16 cellular contexts compared by ENCODE assay signal in genomic region chr1:221576268-221576667, GRCh38.
A peak's percentile ranks its signal among the peaks of the same experiment; 100 is the strongest.
DNase-seq lines count a peak whose midpoint lies in the region; ATAC-seq lines count a peak whose summit lies in the region.
"Had no signal": no experiment of that assay in that cellular context is flagged by ENCODE, and none has a peak within 500 bp of the region (broad histone marks: within the 10 kb centered on the region; RNA-seq: fewer than 3 reads in every experiment).

No MANE protein-coding gene starts in this region.

- intact Hi-C loops in aorta (cut with DNase I) = no loop called here

- H3K4me3 ChIP-seq in aorta (ENCODE audit: low read length in 2 of 2) = no peak overlapping the region
- H3K4me3 ChIP-seq: adrenal gland; BLaER1 treated with 17β-estradiol and CSF1 and Interleukin-3, amounts not matched to agents 10 nM and 100 nM; right lobe of liver had no signal

- in situ Hi-C loops in Caki2 (cut with HindIII; ENCODE audit: low pct_unique_long_range_greater_than_20kb, low sequenced_read_pairs) = no loop called here

- no peaks in the 10 kb centered on the region for H3K4me1 ChIP-seq in aorta (ENCODE audit: control insufficient read depth in 1 of 2, insufficient read depth in 2 of 2, low read length in 2 of 2)
- H3K4me1 ChIP-seq: adrenal gland; BLaER1 treated with 17β-estradiol and CSF1 and Interleukin-3, amounts not matched to agents 10 nM and 100 nM; right lobe of liver had no signal

- no peak overlapping the region for H3K27ac ChIP-seq in aorta (ENCODE audit: low read depth in 1 of 2, low read length in 2 of 2)
- H3K27ac ChIP-seq: adrenal gland; BLaER1 treated with 17β-estradiol and CSF1 and Interleukin-3, amounts not matched to agents 10 nM and 100 nM; KMS-11; right lobe of liver had no signal

- H3K36me3 ChIP-seq in aorta (ENCODE audit: control insufficient read depth in 1 of 2, insufficient read depth in 2 of 2, low read length in 1 of 2) = no peaks in the 10 kb centered on the region
- H3K36me3 ChIP-seq: adrenal gland; BLaER1 treated with 17β-estradiol and CSF1 and Interleukin-3, amounts not matched to agents 10 nM and 100 nM; right lobe of liver had no signal

- no peaks in the 10 kb centered on the region for H3K27me3 ChIP-seq in aorta (ENCODE audit: control insufficient read depth in 1 of 2, insufficient read depth in 2 of 2, low read length in 1 of 2)
- H3K27me3 ChIP-seq: adrenal gland; BLaER1 treated with 17β-estradiol and CSF1 and Interleukin-3, amounts not matched to agents 10 nM and 100 nM; right lobe of liver had no signal

- DNase-seq in Caki2 (ENCODE audit: low read depth) = peak; percentile 19
- DNase-seq in LHCN-M2 (ENCODE audit: low read depth) = peak; percentile 66
- DNase-seq in amniotic epithelial cell (ENCODE audit: low read depth) = peak; percentile 87
- peak; percentile 46 for DNase-seq in hepatic stellate cell (ENCODE audit: low spot score)
- DNase-seq in NCI-H524 treated with DMSO at 0.1 percent for 48 hours (lab: John Stamatoyannopoulos, UW) = no peak
- DNase-seq in iPS-NIHi11 (ENCODE audit: low spot score) = no peak
- no peak for DNase-seq in aorta
- DNase-seq: activated CD4-positive, alpha-beta T cell treated with anti-CD3 and anti-CD28 coated beads for 1 hour; activated T-cell treated with anti-CD3 and anti-CD28 coated beads, Interleukin-2, amount 50 U/mL, for 4 hours; naive thymus-derived CD4-positive, alpha-beta T cell; NCI-H2081 treated with DMSO at 0.1 percent for 48 hours; right lobe of liver had no signal

- ATAC-seq in HG03045 (IDR thresholded peaks at IDR 0.05; ENCODE audit: unreplicated experiment) (no peak), aorta (ENCODE audit: low FRiP score) (no peak)
- ATAC-seq: activated T-cell treated with anti-CD3 and anti-CD28 coated beads, Interleukin-2, amount 50 U/mL, for 4 hours; naive thymus-derived CD4-positive, alpha-beta T cell had no signal

- 57 to 59% methylated on average over 3 of the region's 3 CpGs for WGBS in aorta, 2 donors

- no peaks in the 10 kb centered on the region for H3K9me3 ChIP-seq in aorta (ENCODE audit: control insufficient read depth, low read length)
- H3K9me3 ChIP-seq: adrenal gland, right lobe of liver had no signal

Comparison
In these comparisons a context has a peak if more than half of its experiments do, and no peak if none do; other contexts are left out.
1. DNase-seq: peak in Caki2 (single experiment), LHCN-M2 (single experiment), amniotic epithelial cell (single experiment) and hepatic stellate cell (single experiment); none in NCI-H524 treated with DMSO at 0.1 percent for 48 hours (single experiment), iPS-NIHi11 (single experiment) and aorta (0 of 2).